Comparison of ENCODE assay signal across 8 cellular contexts in genomic region chr1:150235852-150236613, GRCh38. TPM values are rescaled to one million over a fixed set of nuclear protein-coding genes. Genes with fewer than 3 reads are reported as not detected.
DNase-seq lines count a peak whose midpoint lies in the region; ATAC-seq and TF ChIP-seq lines count a peak whose summit lies in the region.

Gene ANP32E, minus strand, starts transcription at chr1:150236112. Its CDS starts 326 bp downstream, at chr1:150235786.

- H3K9me3 ChIP-seq in heart right ventricle (no peaks in the 10 kb centered on the region), upper lobe of left lung (no peaks in the 10 kb centered on the region)

- H3K27ac ChIP-seq in heart right ventricle (peak within 1 kb of the TSS; percentile 87 to 100 (median 98)), upper lobe of left lung (peak within 1 kb of the TSS; percentile 97 to 100 (median 99))

- peak; percentile 98 for DNase-seq in GM13977 (ENCODE audit: low spot score)
- DNase-seq in NCI-H146 treated with DMSO at 0.1 percent for 48 hours (lab: John Stamatoyannopoulos, UW; ENCODE audit: unreplicated experiment): peak; percentile 99
- DNase-seq in amniotic epithelial cell (ENCODE audit: low read depth): peak; percentile 100
- DNase-seq in heart right ventricle: peak; percentile 91 to 97
- peak; percentile 79 to 98 (median 88) for DNase-seq in posterior cingulate gyrus
- DNase-seq in upper lobe of left lung: peak; percentile 91 to 96

- peak within 1 kb of the TSS; percentile 80 to 97 (median 90) for H3K4me3 ChIP-seq in heart right ventricle
- peak within 1 kb of the TSS; percentile 65 to 93 (median 82) for H3K4me3 ChIP-seq in upper lobe of left lung

- 0% methylated on average over 33 of the region's 33 CpGs for WGBS in heart right ventricle, 2 donors
- 0% methylated on average over 30 to 33 of the region's 33 CpGs for WGBS in upper lobe of left lung, 2 donors

- H3K36me3 ChIP-seq in heart right ventricle (peaks cover 0 to 7% (median 0%) of the 10 kb centered on the region in 9 donors), upper lobe of left lung (peaks cover 0 to 4% (median 0%) of the 10 kb centered on the region in 4 donors)

- intact Hi-C loops in T-helper 1 cell treated with Interleukin-12 subunit alpha and Interleukin-12 subunit beta and Interleukin-4 antibody, amounts not matched to agents 30 ng/mL and 1 ng/mL, for 36 hours (cut with micrococcal nuclease): loop anchor here (1.0 to 10.0 kb wide), 12 partner anchors 20 to 929 kb away; partner anchors contain the start of genes APH1A, ARNT, ENSA and LYSMD1
- intact Hi-C loops in heart right ventricle (cut with DNase I) (loop anchor here in 2 of 10 donors (2.0 to 5.0 kb wide), 2 partner anchors 21 to 36 kb away; partner anchors contain the start of gene C1orf54 (in 1 of the 2)), posterior cingulate gyrus (cut with DNase I) (loop anchor here (2.0 to 10.0 kb wide), 2 partner anchors 21 to 49 kb away; partner anchors contain the start of gene CIART)

- H3K27me3 ChIP-seq in heart right ventricle (no peaks in the 10 kb centered on the region), upper lobe of left lung (no peaks in the 10 kb centered on the region)

- TF ChIP-seq EP300 in upper lobe of left lung (IDR thresholded peaks at IDR 0.05): no peak

- TF ChIP-seq POLR2A in upper lobe of left lung (IDR thresholded peaks at IDR 0.05): peak in 3 of 4 donors; percentile 77 to 91 (median 91)

- H3K4me1 ChIP-seq in heart right ventricle (peaks cover 0 to 20% (median 15%) of the 10 kb centered on the region in 9 donors), upper lobe of left lung (peaks cover 9 to 20% (median 17%) of the 10 kb centered on the region in 4 donors)

- TF ChIP-seq CTCF in GM13977 (IDR thresholded peaks at IDR 0.05; ENCODE audit: extremely low read depth, insufficient read depth, missing control alignments) (no peak), heart right ventricle (IDR thresholded peaks at IDR 0.05) (peak in 2 of 9 donors; percentile 7 to 25), upper lobe of left lung (IDR thresholded peaks at IDR 0.05) (peak in 4 of 6 experiments; percentile 9 to 31 (median 26))

- in situ Hi-C loops in GM13977 (cut with MboI; ENCODE audit: low pct_unique_long_range_greater_than_20kb, low sequenced_read_pairs, unreplicated experiment): loop anchor here (25.0 kb wide), 1 partner anchor 726 kb away; the partner anchor contains the start of gene CERS2

- ATAC-seq in HG02884 (IDR thresholded peaks at IDR 0.05; ENCODE audit: unreplicated experiment): peak; percentile 77
- peak; percentile 95 to 98 (median 97) for ATAC-seq in heart right ventricle
- peak; percentile 96 to 98 for ATAC-seq in upper lobe of left lung (ENCODE audit: low FRiP score in 2 of 2)

RNA-seq across cellular contexts. Expression of gene ANP32E, which starts in this region (rescaled TPM):
- 160 and 163 TPM in 2 replicates for total RNA-seq in T-helper 1 cell treated with Interleukin-12 subunit alpha and Interleukin-12 subunit beta and Interleukin-4 antibody, amounts not matched to agents 30 ng/mL and 1 ng/mL, for 36 hours
- total RNA-seq in heart right ventricle (10 to 100 TPM; 23.7 to 58.2 (median 41.6) TPM), upper lobe of left lung (10 to 100 TPM in 5 of 6 donors, 1 to 10 TPM in 1; 7.7 to 38.8 (median 27.9) TPM)
- polyA plus RNA-seq in heart right ventricle: 10 to 100 TPM; 17.3 to 40.0 TPM

Comparison
In these comparisons a context has a peak if more than half of its experiments do, and no peak if none do; other contexts are left out.
1. Peak in every context shown above with its lines: DNase-seq, ATAC-seq, H3K4me3 ChIP-seq and H3K27ac ChIP-seq.